In the genomic region with DNA sequence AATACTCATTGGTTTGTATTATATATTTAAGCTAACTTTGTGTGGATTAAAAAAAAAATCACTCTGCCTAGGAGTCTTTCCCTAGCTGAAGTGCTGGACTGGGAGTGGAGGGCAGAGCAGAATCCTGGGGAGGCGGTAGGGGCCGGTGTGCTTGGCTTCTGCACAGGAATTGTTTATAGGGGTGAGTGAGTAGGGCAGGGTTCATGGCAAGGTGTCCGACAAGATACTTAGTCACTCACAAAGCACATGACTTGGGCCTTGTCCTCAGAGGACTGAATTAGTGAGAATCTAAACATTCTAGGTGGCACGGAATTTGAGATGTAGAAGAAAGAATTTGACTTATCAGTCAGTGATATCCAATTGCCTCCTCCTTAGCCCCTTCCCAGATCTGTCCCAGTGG, we compare ENCODE assay signal across 2 cellular contexts.
TF ChIP-seq lines count a peak whose summit lies in the region.

No MANE protein-coding gene starts in this region.

TF ChIP-seq in GM23338, 12 proteins besides CTCF, POLR2A, EP300 and RAD21 (continues in another document):
- no peak for TF ChIP-seq EZH2 (IDR thresholded peaks at IDR 0.05; ENCODE audit: low read depth, unreplicated experiment)
- TF ChIP-seq, protein P1, sequence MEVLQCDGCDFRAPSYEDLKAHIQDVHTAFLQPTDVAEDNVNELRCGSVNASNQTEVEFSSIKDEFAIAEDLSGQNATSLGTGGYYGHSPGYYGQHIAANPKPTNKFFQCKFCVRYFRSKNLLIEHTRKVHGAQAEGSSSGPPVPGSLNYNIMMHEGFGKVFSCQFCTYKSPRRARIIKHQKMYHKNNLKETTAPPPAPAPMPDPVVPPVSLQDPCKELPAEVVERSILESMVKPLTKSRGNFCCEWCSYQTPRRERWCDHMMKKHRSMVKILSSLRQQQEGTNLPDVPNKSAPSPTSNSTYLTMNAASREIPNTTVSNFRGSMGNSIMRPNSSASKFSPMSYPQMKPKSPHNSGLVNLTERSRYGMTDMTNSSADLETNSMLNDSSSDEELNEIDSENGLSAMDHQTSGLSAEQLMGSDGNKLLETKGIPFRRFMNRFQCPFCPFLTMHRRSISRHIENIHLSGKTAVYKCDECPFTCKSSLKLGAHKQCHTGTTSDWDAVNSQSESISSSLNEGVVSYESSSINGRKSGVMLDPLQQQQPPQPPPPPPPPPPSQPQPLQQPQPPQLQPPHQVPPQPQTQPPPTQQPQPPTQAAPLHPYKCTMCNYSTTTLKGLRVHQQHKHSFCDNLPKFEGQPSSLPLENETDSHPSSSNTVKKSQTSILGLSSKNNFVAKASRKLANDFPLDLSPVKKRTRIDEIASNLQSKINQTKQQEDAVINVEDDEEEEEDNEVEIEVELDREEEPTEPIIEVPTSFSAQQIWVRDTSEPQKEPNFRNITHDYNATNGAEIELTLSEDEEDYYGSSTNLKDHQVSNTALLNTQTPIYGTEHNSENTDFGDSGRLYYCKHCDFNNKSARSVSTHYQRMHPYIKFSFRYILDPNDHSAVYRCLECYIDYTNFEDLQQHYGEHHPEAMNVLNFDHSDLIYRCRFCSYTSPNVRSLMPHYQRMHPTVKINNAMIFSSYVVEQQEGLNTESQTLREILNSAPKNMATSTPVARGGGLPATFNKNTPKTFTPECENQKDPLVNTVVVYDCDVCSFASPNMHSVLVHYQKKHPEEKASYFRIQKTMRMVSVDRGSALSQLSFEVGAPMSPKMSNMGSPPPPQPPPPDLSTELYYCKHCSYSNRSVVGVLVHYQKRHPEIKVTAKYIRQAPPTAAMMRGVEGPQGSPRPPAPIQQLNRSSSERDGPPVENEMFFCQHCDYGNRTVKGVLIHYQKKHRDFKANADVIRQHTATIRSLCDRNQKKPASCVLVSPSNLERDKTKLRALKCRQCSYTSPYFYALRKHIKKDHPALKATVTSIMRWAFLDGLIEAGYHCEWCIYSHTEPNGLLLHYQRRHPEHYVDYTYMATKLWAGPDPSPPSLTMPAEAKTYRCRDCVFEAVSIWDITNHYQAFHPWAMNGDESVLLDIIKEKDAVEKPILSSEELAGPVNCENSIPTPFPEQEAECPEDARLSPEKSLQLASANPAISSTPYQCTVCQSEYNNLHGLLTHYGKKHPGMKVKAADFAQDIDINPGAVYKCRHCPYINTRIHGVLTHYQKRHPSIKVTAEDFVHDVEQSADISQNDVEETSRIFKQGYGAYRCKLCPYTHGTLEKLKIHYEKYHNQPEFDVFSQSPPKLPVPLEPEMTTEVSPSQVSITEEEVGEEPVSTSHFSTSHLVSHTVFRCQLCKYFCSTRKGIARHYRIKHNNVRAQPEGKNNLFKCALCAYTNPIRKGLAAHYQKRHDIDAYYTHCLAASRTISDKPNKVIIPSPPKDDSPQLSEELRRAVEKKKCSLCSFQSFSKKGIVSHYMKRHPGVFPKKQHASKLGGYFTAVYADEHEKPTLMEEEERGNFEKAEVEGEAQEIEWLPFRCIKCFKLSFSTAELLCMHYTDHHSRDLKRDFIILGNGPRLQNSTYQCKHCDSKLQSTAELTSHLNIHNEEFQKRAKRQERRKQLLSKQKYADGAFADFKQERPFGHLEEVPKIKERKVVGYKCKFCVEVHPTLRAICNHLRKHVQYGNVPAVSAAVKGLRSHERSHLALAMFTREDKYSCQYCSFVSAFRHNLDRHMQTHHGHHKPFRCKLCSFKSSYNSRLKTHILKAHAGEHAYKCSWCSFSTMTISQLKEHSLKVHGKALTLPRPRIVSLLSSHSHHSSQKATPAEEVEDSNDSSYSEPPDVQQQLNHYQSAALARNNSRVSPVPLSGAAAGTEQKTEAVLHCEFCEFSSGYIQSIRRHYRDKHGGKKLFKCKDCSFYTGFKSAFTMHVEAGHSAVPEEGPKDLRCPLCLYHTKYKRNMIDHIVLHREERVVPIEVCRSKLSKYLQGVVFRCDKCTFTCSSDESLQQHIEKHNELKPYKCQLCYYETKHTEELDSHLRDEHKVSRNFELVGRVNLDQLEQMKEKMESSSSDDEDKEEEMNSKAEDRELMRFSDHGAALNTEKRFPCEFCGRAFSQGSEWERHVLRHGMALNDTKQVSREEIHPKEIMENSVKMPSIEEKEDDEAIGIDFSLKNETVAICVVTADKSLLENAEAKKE (CRISPR knock-in tag; IDR thresholded peaks at IDR 0.05) = no peak
- no peak for TF ChIP-seq ZNF114 (CRISPR knock-in tag; IDR thresholded peaks at IDR 0.05)
- TF ChIP-seq, protein P2, sequence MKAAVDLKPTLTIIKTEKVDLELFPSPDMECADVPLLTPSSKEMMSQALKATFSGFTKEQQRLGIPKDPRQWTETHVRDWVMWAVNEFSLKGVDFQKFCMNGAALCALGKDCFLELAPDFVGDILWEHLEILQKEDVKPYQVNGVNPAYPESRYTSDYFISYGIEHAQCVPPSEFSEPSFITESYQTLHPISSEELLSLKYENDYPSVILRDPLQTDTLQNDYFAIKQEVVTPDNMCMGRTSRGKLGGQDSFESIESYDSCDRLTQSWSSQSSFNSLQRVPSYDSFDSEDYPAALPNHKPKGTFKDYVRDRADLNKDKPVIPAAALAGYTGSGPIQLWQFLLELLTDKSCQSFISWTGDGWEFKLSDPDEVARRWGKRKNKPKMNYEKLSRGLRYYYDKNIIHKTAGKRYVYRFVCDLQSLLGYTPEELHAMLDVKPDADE (IDR thresholded peaks at IDR 0.05) = no peak
- no peak for TF ChIP-seq CREB1 (CRISPR knock-in tag; IDR thresholded peaks at IDR 0.05; ENCODE audit: low read depth)
- TF ChIP-seq, protein P3, sequence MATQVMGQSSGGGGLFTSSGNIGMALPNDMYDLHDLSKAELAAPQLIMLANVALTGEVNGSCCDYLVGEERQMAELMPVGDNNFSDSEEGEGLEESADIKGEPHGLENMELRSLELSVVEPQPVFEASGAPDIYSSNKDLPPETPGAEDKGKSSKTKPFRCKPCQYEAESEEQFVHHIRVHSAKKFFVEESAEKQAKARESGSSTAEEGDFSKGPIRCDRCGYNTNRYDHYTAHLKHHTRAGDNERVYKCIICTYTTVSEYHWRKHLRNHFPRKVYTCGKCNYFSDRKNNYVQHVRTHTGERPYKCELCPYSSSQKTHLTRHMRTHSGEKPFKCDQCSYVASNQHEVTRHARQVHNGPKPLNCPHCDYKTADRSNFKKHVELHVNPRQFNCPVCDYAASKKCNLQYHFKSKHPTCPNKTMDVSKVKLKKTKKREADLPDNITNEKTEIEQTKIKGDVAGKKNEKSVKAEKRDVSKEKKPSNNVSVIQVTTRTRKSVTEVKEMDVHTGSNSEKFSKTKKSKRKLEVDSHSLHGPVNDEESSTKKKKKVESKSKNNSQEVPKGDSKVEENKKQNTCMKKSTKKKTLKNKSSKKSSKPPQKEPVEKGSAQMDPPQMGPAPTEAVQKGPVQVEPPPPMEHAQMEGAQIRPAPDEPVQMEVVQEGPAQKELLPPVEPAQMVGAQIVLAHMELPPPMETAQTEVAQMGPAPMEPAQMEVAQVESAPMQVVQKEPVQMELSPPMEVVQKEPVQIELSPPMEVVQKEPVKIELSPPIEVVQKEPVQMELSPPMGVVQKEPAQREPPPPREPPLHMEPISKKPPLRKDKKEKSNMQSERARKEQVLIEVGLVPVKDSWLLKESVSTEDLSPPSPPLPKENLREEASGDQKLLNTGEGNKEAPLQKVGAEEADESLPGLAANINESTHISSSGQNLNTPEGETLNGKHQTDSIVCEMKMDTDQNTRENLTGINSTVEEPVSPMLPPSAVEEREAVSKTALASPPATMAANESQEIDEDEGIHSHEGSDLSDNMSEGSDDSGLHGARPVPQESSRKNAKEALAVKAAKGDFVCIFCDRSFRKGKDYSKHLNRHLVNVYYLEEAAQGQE (IDR thresholded peaks at IDR 0.05; ENCODE audit: unreplicated experiment) = no peak
- TF ChIP-seq NANOG (IDR thresholded peaks at IDR 0.05; ENCODE audit: borderline replicate concordance) = no peak
- no peak for TF ChIP-seq JUNB (IDR thresholded peaks at IDR 0.05; ENCODE audit: unreplicated experiment)
- TF ChIP-seq EZH2phosphoT487 (IDR thresholded peaks at IDR 0.05; ENCODE audit: unreplicated experiment) = no peak
- TF ChIP-seq POLR2AphosphoS5 (IDR thresholded peaks at IDR 0.05; ENCODE audit: low read depth) = no peak

TF ChIP-seq in K562, 482 proteins besides CTCF, POLR2A, EP300 and RAD21:
- peak; percentile 21; the same call in 1 of the 2 replicates for TF ChIP-seq BHLHE40 (IDR thresholded peaks at IDR 0.05; ENCODE audit: low read length)
- no peak for TF ChIP-seq FOXA3 (CRISPR knock-in tag; conservative IDR thresholded peaks at IDR 0.05 in 1 of 2, IDR thresholded peaks at IDR 0.05 in 1 of 2)
